Comparison of ENCODE assay signal across 8 cellular contexts in the genomic region with DNA sequence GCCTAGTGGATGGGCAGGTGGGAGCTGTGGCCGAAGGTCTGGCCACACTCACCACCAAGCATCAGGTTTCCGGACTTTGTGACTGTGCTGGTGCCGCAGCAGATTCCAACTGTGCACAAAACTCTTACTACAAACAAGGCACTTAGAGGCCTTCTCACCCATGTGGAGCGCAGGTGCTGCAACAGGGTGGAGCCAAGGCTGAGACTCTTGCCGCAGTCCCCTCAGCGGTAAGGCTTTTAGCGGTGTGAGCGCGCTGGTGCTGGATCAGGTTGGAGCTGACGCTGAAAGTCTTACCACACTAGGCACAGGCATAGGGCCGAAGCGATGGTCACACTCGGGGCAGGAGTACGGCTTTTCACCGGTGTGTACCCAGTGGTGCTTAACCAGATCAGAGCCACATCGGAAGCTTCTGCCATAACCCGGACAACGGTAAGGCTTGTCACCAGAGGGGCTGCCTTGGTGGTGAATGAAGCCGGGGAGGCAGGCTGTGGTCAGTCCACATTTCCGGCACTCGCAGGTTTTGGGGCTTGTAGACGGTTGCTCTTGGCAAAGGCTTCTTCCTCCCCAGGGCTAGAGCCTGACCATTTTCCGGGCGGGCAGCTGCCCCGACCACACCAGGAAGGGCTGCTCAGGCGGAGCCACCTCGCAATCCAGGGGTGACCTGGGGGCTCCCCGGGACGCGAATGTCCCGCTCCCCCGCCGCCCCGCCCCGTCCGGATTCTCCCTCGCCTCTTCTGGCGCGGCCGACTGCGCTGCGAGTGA. TPM values are rescaled to one million over a fixed set of nuclear protein-coding genes. Genes with fewer than 3 reads are reported as not detected.
DNase-seq lines count a peak whose midpoint lies in the region; ATAC-seq lines count a peak whose summit lies in the region.

No MANE protein-coding gene starts in this region.

- peak overlapping the region; percentile 98 for H3K27ac Mint-ChIP-seq in activated CD4-positive, alpha-beta T cell treated with anti-CD3 and anti-CD28 coated beads, Interleukin-2, amount 10 ng/mL, durations not matched to agents 7 days and 5 days

- peaks cover 64% of the 10 kb centered on the region for H3K4me1 ChIP-seq in mononuclear cell (ENCODE audit: insufficient read depth, low read length)

- H3K9me3 ChIP-seq in mononuclear cell (ENCODE audit: low read depth, low read length), result no peaks in the 10 kb centered on the region

- H3K4me3 Mint-ChIP-seq in activated CD4-positive, alpha-beta T cell treated with anti-CD3 and anti-CD28 coated beads, Interleukin-2, amount 10 ng/mL, durations not matched to agents 7 days and 5 days, result peak overlapping the region; percentile 92

- no peaks in the 10 kb centered on the region for H3K27me3 ChIP-seq in mononuclear cell (ENCODE audit: insufficient read depth, low read length)

- peak; percentile 12 for ATAC-seq in GM21447 (IDR thresholded peaks at IDR 0.05; ENCODE audit: unreplicated experiment)

- POLR2A ChIA-PET in activated CD4-positive, alpha-beta T cell treated with anti-CD3 and anti-CD28 coated beads, Interleukin-2, amount 10 ng/mL, durations not matched to agents 7 days and 5 days (lab: Charles Lee), result no interaction called here

- peaks cover 20% of the 10 kb centered on the region for H3K36me3 Mint-ChIP-seq in activated CD4-positive, alpha-beta T cell treated with anti-CD3 and anti-CD28 coated beads, Interleukin-2, amount 10 ng/mL, durations not matched to agents 7 days and 5 days (ENCODE audit: low read depth)

- in situ Hi-C loops in Caki2 (cut with HindIII; ENCODE audit: low pct_unique_long_range_greater_than_20kb, low sequenced_read_pairs), result no loop called here

- H3K9me3 Mint-ChIP-seq in activated CD4-positive, alpha-beta T cell treated with anti-CD3 and anti-CD28 coated beads, Interleukin-2, amount 10 ng/mL, durations not matched to agents 7 days and 5 days, result no peaks in the 10 kb centered on the region

- H3K4me1 Mint-ChIP-seq in activated CD4-positive, alpha-beta T cell treated with anti-CD3 and anti-CD28 coated beads, Interleukin-2, amount 10 ng/mL, durations not matched to agents 7 days and 5 days, result peaks cover 49% of the 10 kb centered on the region

- DNase-seq in Caki2 (ENCODE audit: low read depth) (peak; percentile 68), MV-4-11 (lab: John Stamatoyannopoulos, UW) (peak; percentile 73), substantia nigra (lab: John Stamatoyannopoulos, UW) (peak in 4 of 49 donors; percentile 51 to 75 (median 54)), cerebellar nuclear complex (lab: John Stamatoyannopoulos, UW) (no peak)
- peak; percentile 71 for DNase-seq in activated CD4-positive, alpha-beta T cell treated with anti-CD3 and anti-CD28 coated beads, Interleukin-2, amount 10 ng/mL, durations not matched to agents 7 days and 5 days
- DNase-seq in effector CD4-positive, alpha-beta T cell, result peak; percentile 45

- CTCF ChIA-PET in activated CD4-positive, alpha-beta T cell treated with anti-CD3 and anti-CD28 coated beads, Interleukin-2, amount 10 ng/mL, durations not matched to agents 7 days and 5 days (lab: Charles Lee), result interaction anchor here (0.6 to 6.3 kb wide), 17 partner anchors 10 to 416 kb away, joined by 3 to 33 read pairs (median 4); a partner anchor contains a TSS

- peak overlapping the region; percentile 89 for H3K4me3 ChIP-seq in mononuclear cell (ENCODE audit: low read length)

- H3K27ac ChIP-seq in substantia nigra (ENCODE audit: low read depth, low read length, poor library complexity, severe bottlenecking), result peak overlapping the region; percentile 99

- no peaks in the 10 kb centered on the region for H3K27me3 Mint-ChIP-seq in activated CD4-positive, alpha-beta T cell treated with anti-CD3 and anti-CD28 coated beads, Interleukin-2, amount 10 ng/mL, durations not matched to agents 7 days and 5 days

RNA-seq across cellular contexts. Expression of a gene that starts 1.0 kb away (rescaled TPM):
- total RNA-seq in Caki2 (2014; rRNA removed; shearing (Covaris generic); ENCODE audit: low replicate concordance), result 19.3 and 22.5 TPM in 2 replicates
- total RNA-seq in activated CD4-positive, alpha-beta T cell treated with anti-CD3 and anti-CD28 coated beads, Interleukin-2, amount 10 ng/mL, durations not matched to agents 7 days and 5 days, result 10 to 100 TPM; 11.4 to 12.3 TPM
- total RNA-seq in mononuclear cell, result 9.2 TPM

RNA-seq across cellular contexts. Expression of a gene that starts 13.7 kb away (rescaled TPM):
- total RNA-seq in Caki2 (2014; rRNA removed; shearing (Covaris generic); ENCODE audit: low replicate concordance), result 12.5 and 20.3 TPM in 2 replicates
- total RNA-seq in activated CD4-positive, alpha-beta T cell treated with anti-CD3 and anti-CD28 coated beads, Interleukin-2, amount 10 ng/mL, durations not matched to agents 7 days and 5 days, result under 1 TPM; 0.20 to 0.48 TPM
- total RNA-seq in mononuclear cell, result 1.4 TPM

RNA-seq across cellular contexts. Expression of a gene that starts 15.7 kb away (rescaled TPM):
- 0.47 and 1.4 TPM in 2 replicates for total RNA-seq in Caki2 (2014; rRNA removed; shearing (Covaris generic); ENCODE audit: low replicate concordance)
- total RNA-seq in activated CD4-positive, alpha-beta T cell treated with anti-CD3 and anti-CD28 coated beads, Interleukin-2, amount 10 ng/mL, durations not matched to agents 7 days and 5 days, result under 1 TPM; 0.07 to 0.12 TPM
- total RNA-seq in mononuclear cell, result not detected

RNA-seq across cellular contexts. Expression of a gene that starts 24.7 kb away (rescaled TPM):
- total RNA-seq in Caki2 (2014; rRNA removed; shearing (Covaris generic); ENCODE audit: low replicate concordance), result not detected in 2 replicates
- total RNA-seq in activated CD4-positive, alpha-beta T cell treated with anti-CD3 and anti-CD28 coated beads, Interleukin-2, amount 10 ng/mL, durations not matched to agents 7 days and 5 days, result under 1 TPM in 1 of 2 experiments, not detected in 1; 0.52 TPM
- total RNA-seq in mononuclear cell, result 0.42 TPM

RNA-seq across cellular contexts. Expression of a gene that starts 30.1 kb away (rescaled TPM):
- total RNA-seq in Caki2 (2014; rRNA removed; shearing (Covaris generic); ENCODE audit: low replicate concordance), result not detected in 2 replicates
- not detected for total RNA-seq in activated CD4-positive, alpha-beta T cell treated with anti-CD3 and anti-CD28 coated beads, Interleukin-2, amount 10 ng/mL, durations not matched to agents 7 days and 5 days
- not detected for total RNA-seq in mononuclear cell

Comparison
In these comparisons a context has a peak if more than half of its experiments do, and no peak if none do; other contexts are left out.
1. DNase-seq: peak in Caki2 (single experiment), MV-4-11 (single experiment), activated CD4-positive, alpha-beta T cell treated with anti-CD3 and anti-CD28 coated beads, Interleukin-2, amount 10 ng/mL, durations not matched to agents 7 days and 5 days (single experiment) and effector CD4-positive, alpha-beta T cell (single experiment); none in cerebellar nuclear complex (0 of 2).